In genomic region chr14:74863274-74863673, GRCh38 we compare ENCODE assay signal across 1 cellular context.
TF ChIP-seq lines count a peak whose summit lies in the region.

No MANE protein-coding gene starts in this region.

TF ChIP-seq in SK-N-SH, 30 proteins besides CTCF, POLR2A, EP300 and RAD21:
- TF ChIP-seq SMC3 (IDR thresholded peaks at IDR 0.05; ENCODE audit: low read depth, low read length) = no peak
- no peak for TF ChIP-seq RFX5 (IDR thresholded peaks at IDR 0.05; ENCODE audit: low read length)
- no peak for TF ChIP-seq GABPA (IDR thresholded peaks at IDR 0.05; ENCODE audit: low read depth)
- TF ChIP-seq SIN3A (IDR thresholded peaks at IDR 0.05; ENCODE audit: borderline replicate concordance, low read depth, low read length) = no peak
- no peak for TF ChIP-seq JUND (IDR thresholded peaks at IDR 0.05)
- no peak for TF ChIP-seq MXI1 (IDR thresholded peaks at IDR 0.05; ENCODE audit: low read depth, low read length)
- TF ChIP-seq CHD2 (IDR thresholded peaks at IDR 0.05; ENCODE audit: low read length, partially characterized antibody) = no peak
- TF ChIP-seq MEF2A (IDR thresholded peaks at IDR 0.05; ENCODE audit: borderline replicate concordance, low read depth) = no peak
- TF ChIP-seq NRF1 (IDR thresholded peaks at IDR 0.05; ENCODE audit: low read depth, low read length) = no peak
- TF ChIP-seq USF1 (IDR thresholded peaks at IDR 0.05; ENCODE audit: borderline replicate concordance, low read depth) = no peak
- no peak for TF ChIP-seq YY1 (IDR thresholded peaks at IDR 0.05; ENCODE audit: low read depth)
- no peak for TF ChIP-seq MAX (IDR thresholded peaks at IDR 0.05; ENCODE audit: low read depth)
- TF ChIP-seq POLR2AphosphoS5 (IDR thresholded peaks at IDR 0.05; ENCODE audit: low read depth, low read length) = no peak
- no peak for TF ChIP-seq NFIC (IDR thresholded peaks at IDR 0.05; ENCODE audit: borderline replicate concordance)
- TF ChIP-seq TCF12 (IDR thresholded peaks at IDR 0.05) = no peak
- no peak for TF ChIP-seq USF2 (IDR thresholded peaks at IDR 0.05; ENCODE audit: borderline replicate concordance, low read depth, low read length)
- TF ChIP-seq ZBTB33 (IDR thresholded peaks at IDR 0.05; ENCODE audit: borderline replicate concordance, low read depth) = no peak
